In genomic region chr2:20983844-20984243, GRCh38 we compare ENCODE assay signal across 2 cellular contexts.
TF ChIP-seq lines count a peak whose summit lies in the region.

No MANE protein-coding gene starts in this region.

TF ChIP-seq in GM23338, 12 proteins besides CTCF, POLR2A, EP300 and RAD21 (continued from another document):
- no peak for TF ChIP-seq ZNF462 (CRISPR knock-in tag; IDR thresholded peaks at IDR 0.05)
- no peak for TF ChIP-seq ZNF114 (CRISPR knock-in tag; IDR thresholded peaks at IDR 0.05)
- TF ChIP-seq EZH2phosphoT487 (IDR thresholded peaks at IDR 0.05; ENCODE audit: unreplicated experiment), result no peak
- no peak for TF ChIP-seq ZNF331 (CRISPR knock-in tag; IDR thresholded peaks at IDR 0.05; ENCODE audit: low read depth)
- TF ChIP-seq STAT1 (IDR thresholded peaks at IDR 0.05; ENCODE audit: unreplicated experiment), result no peak
- no peak for TF ChIP-seq EZH2 (IDR thresholded peaks at IDR 0.05; ENCODE audit: low read depth, unreplicated experiment)
- no peak for TF ChIP-seq JUNB (IDR thresholded peaks at IDR 0.05; ENCODE audit: unreplicated experiment)
- no peak for TF ChIP-seq NANOG (IDR thresholded peaks at IDR 0.05; ENCODE audit: borderline replicate concordance)
- TF ChIP-seq CREB1 (CRISPR knock-in tag; IDR thresholded peaks at IDR 0.05; ENCODE audit: low read depth), result no peak
- TF ChIP-seq POLR2AphosphoS5 (IDR thresholded peaks at IDR 0.05; ENCODE audit: low read depth), result no peak

TF ChIP-seq in SK-N-SH treated with all-trans-retinoic acid at 6 μM for 48 hours, 23 proteins besides CTCF, POLR2A, EP300 and RAD21 (continued from another document):
- TF ChIP-seq CSRNP3 (CRISPR knock-in tag; IDR thresholded peaks at IDR 0.05), result no peak
- TF ChIP-seq, protein P1, sequence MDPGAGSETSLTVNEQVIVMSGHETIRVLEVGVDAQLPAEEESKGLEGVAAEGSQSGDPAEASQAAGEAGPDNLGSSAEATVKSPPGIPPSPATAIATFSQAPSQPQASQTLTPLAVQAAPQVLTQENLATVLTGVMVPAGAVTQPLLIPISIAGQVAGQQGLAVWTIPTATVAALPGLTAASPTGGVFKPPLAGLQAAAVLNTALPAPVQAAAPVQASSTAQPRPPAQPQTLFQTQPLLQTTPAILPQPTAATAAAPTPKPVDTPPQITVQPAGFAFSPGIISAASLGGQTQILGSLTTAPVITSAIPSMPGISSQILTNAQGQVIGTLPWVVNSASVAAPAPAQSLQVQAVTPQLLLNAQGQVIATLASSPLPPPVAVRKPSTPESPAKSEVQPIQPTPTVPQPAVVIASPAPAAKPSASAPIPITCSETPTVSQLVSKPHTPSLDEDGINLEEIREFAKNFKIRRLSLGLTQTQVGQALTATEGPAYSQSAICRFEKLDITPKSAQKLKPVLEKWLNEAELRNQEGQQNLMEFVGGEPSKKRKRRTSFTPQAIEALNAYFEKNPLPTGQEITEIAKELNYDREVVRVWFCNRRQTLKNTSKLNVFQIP (CRISPR knock-in tag; IDR thresholded peaks at IDR 0.05; ENCODE audit: borderline replicate concordance, low read depth), result no peak
- no peak for TF ChIP-seq ZNF8 (CRISPR knock-in tag; IDR thresholded peaks at IDR 0.05)
- no peak for TF ChIP-seq TOX (CRISPR knock-in tag; IDR thresholded peaks at IDR 0.05; ENCODE audit: borderline replicate concordance)
- TF ChIP-seq ZFP30 (CRISPR knock-in tag; IDR thresholded peaks at IDR 0.05), result no peak
- TF ChIP-seq OSR1 (CRISPR knock-in tag; IDR thresholded peaks at IDR 0.05), result no peak
TF ChIP-seq in SK-N-SH treated with all-trans-retinoic acid at 6 μM for 48 hours: peak in this region for 0.
